In the genomic region with DNA sequence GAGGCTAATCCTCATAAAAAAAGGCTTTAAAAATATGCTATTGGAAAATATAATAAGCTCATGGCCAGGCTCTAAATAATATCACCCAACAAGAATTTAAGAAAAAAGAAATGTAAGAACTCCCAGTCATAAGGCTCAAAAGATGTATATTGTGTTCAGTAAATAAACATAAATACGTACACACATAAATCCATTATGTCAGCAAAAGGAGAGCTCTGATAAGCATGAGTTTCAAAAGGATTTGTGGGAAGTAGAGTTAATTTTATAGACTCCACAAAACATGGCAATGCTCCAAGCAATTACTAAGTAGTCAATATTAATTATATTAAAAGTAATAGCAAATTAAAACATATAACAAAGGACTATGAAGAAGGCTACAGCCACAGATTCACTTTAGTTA, we compare ENCODE assay signal across 36 cellular contexts. TPM values are rescaled to one million over a fixed set of nuclear protein-coding genes. Genes with fewer than 3 reads are reported as not detected.
"Had no signal": no experiment of that assay in that cellular context is flagged by ENCODE, and none has a peak within 500 bp of the region (broad histone marks: within the 10 kb centered on the region; RNA-seq: fewer than 3 reads in every experiment).

No MANE protein-coding gene starts in this region.

- ATAC-seq: activated CD8-positive, alpha-beta T cell treated with anti-CD3 and anti-CD28 coated beads for 36 hours; activated naive CD4-positive, alpha-beta T cell treated with anti-CD3 and anti-CD28 coated beads, Interleukin-2, amount 50 U/mL, for 72 hours; activated T-cell treated with anti-CD3 and anti-CD28 coated beads, Interleukin-2, amount 50 U/mL, for 4 hours; activated T-cell treated with anti-CD3 and anti-CD28 coated beads, Interleukin-2, amount 50 U/mL, for 72 hours; activated T-helper 17 cell treated with anti-CD3 and anti-CD28 coated beads, Interleukin-2, amount 50 U/mL, for 72 hours; body of pancreas had no signal

- DNase-seq: activated B cell treated with CpG ODN at 0.5 μM for 24 hours; activated CD4-positive, alpha-beta memory T cell treated with anti-CD3 and anti-CD28 coated beads for 36 hours; activated CD4-positive, alpha-beta T cell treated with anti-CD3 and anti-CD28 coated beads for 4 hours; activated CD4-positive, alpha-beta T cell treated with anti-CD3 and anti-CD28 coated beads, Interleukin-2, amount 10 ng/mL, durations not matched to agents 24 days and 14 days; activated CD4-positive, alpha-beta T cell treated with anti-CD3 and anti-CD28 coated beads, Interleukin-2, amount 50 U/mL, for 1 hour; activated CD4-positive, alpha-beta T cell treated with anti-CD3 and anti-CD28 coated beads, Interleukin-2, amount 50 U/mL, for 4 hours; activated CD4-positive, CD25-positive, alpha-beta regulatory T cell treated with anti-CD3 and anti-CD28 coated beads, Interleukin-2, amount 50 U/mL, for 72 hours; activated CD8-positive, alpha-beta memory T cell treated with anti-CD3 and anti-CD28 coated beads, Interleukin-2, amount 50 U/mL, for 4 hours; activated CD8-positive, alpha-beta T cell treated with anti-CD3 and anti-CD28 coated beads for 36 hours; activated effector memory CD4-positive, alpha-beta T cell treated with anti-CD3 and anti-CD28 coated beads, Interleukin-2, amount 50 U/mL, for 16 hours; activated gamma-delta T cell treated with Interleukin-2 at 50 U/mL for 16 hours; activated naive CD4-positive, alpha-beta T cell; activated naive CD4-positive, alpha-beta T cell treated with anti-CD3 and anti-CD28 coated beads for 36 hours; activated naive CD4-positive, alpha-beta T cell treated with anti-CD3 and anti-CD28 coated beads, Interleukin-2, amount 50 U/mL, for 16 hours; activated naive CD8-positive, alpha-beta T cell treated with anti-CD3 and anti-CD28 coated beads for 36 hours; activated T-cell treated with anti-CD3 and anti-CD28 coated beads for 4 hours; activated T-cell treated with anti-CD3 and anti-CD28 coated beads, Interleukin-2, amount 50 U/mL, for 1 hour; activated T-cell treated with anti-CD3 and anti-CD28 coated beads, Interleukin-2, amount 50 U/mL, for 4 hours; activated T-cell treated with anti-CD3 and anti-CD28 coated beads, Interleukin-2, amount 50 U/mL, for 72 hours; adrenal gland; amniotic stem cell; aorta; body of pancreas; brain microvascular endothelial cell; central memory CD4-positive, alpha-beta T cell; T-helper 1 cell; T-helper 2 cell; T-helper 9 cell had no signal

- H3K27me3 ChIP-seq: adrenal gland, body of pancreas, brain microvascular endothelial cell, breast epithelium had no signal

- FAIRE-seq: astrocyte, TTC549 had no signal

- H3K4me3 ChIP-seq: adrenal gland, body of pancreas, breast epithelium had no signal

- H3K36me3 ChIP-seq: adrenal gland, brain microvascular endothelial cell, breast epithelium had no signal

- H3K4me1 ChIP-seq: adrenal gland, body of pancreas, breast epithelium had no signal

- H3K9me3 ChIP-seq: adrenal gland, body of pancreas, breast epithelium had no signal

- H3K27ac ChIP-seq: adrenal gland, body of pancreas, brain microvascular endothelial cell, breast epithelium, VCaP had no signal

RNA-seq across cellular contexts. Expression of gene TRPC4, which starts 37.3 kb away (rescaled TPM):
- total RNA-seq: activated B cell treated with CpG ODN at 0.5 μM for 24 hours; activated CD4-positive, alpha-beta memory T cell treated with anti-CD3 and anti-CD28 coated beads for 36 hours; activated CD4-positive, alpha-beta T cell treated with anti-CD3 and anti-CD28 coated beads, Interleukin-2, amount 10 ng/mL, durations not matched to agents 24 days and 14 days; activated CD8-positive, alpha-beta memory T cell treated with anti-CD3 and anti-CD28 coated beads for 36 hours; activated CD8-positive, alpha-beta T cell treated with anti-CD3 and anti-CD28 coated beads for 36 hours; activated naive CD4-positive, alpha-beta T cell treated with anti-CD3 and anti-CD28 coated beads for 36 hours; activated naive CD4-positive, alpha-beta T cell treated with anti-CD3 and anti-CD28 coated beads, Interleukin-2, amount 50 U/mL, for 72 hours; activated naive CD8-positive, alpha-beta T cell treated with anti-CD3 and anti-CD28 coated beads for 36 hours; activated T-cell treated with anti-CD3 and anti-CD28 coated beads, Interleukin-2, amount 50 U/mL, for 4 hours; activated T-cell treated with anti-CD3 and anti-CD28 coated beads, Interleukin-2, amount 50 U/mL, for 72 hours; activated T-helper 1 cell treated with anti-CD3 and anti-CD28 coated beads, Interleukin-12 subunit alpha, Interleukin-12 subunit beta, Interleukin-2, Interleukin-4 antibody, amounts not matched to agents 30 ng/mL and 10 ng/mL and 1 ng/mL, durations not matched to agents 14 hours and 24 hours and 36 hours; activated T-helper 17 cell treated with anti-CD3 and anti-CD28 coated beads, Interleukin-2, amount 50 U/mL, for 72 hours had no signal
